ENCODE assay signal across 1 cellular context in the genomic region with DNA sequence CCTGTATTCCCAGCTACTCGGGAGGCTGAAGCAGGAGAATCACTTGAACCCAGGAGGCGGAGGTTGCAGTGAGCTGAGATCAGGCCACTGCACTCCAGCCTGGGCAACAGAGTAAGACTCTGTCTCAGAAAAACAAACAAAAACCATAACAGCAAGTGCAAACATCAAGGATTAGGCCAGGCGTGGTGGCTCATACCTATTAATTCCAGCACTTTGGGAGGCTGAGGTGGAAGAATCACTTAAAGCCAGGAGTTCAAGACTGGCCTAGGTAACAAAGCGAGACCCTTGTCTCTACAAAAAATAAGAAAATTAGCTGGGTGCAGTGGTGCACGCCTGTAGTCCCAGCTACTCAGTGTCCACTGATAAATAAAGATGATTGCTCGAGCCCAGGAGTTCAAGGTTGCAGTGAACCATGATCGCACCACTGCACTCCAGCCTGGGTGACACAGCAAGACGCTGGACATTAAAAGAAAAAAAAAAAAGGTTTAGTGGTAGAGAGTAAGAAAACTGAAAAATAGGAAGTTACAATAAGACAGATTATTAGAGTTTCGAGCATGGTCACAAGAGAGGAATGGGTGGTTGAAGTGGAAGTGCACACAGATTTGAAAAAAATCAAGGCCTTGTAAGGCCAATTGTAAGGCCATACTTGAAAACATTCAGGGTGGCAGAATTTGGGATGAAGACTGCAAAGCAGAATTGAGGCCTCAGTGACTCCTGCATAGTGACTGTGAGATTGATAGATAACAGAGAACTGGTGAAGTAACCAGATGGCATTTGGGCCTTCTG.
A peak's percentile ranks its signal among the peaks of the same experiment; 100 is the strongest.
TF ChIP-seq lines count a peak whose summit lies in the region.

No MANE protein-coding gene starts in this region.

TF ChIP-seq in HepG2, 621 proteins besides CTCF, POLR2A, EP300 and RAD21 (continued from another document and continues in another):
- TF ChIP-seq, protein P1, sequence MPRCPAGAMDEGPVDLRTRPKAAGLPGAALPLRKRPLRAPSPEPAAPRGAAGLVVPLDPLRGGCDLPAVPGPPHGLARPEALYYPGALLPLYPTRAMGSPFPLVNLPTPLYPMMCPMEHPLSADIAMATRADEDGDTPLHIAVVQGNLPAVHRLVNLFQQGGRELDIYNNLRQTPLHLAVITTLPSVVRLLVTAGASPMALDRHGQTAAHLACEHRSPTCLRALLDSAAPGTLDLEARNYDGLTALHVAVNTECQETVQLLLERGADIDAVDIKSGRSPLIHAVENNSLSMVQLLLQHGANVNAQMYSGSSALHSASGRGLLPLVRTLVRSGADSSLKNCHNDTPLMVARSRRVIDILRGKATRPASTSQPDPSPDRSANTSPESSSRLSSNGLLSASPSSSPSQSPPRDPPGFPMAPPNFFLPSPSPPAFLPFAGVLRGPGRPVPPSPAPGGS (CRISPR knock-in tag; IDR thresholded peaks at IDR 0.05) = peak; percentile 56; the same call in 1 of the 2 replicates
- no peak for TF ChIP-seq GZF1 (CRISPR knock-in tag; IDR thresholded peaks at IDR 0.05)
- TF ChIP-seq, protein P2, sequence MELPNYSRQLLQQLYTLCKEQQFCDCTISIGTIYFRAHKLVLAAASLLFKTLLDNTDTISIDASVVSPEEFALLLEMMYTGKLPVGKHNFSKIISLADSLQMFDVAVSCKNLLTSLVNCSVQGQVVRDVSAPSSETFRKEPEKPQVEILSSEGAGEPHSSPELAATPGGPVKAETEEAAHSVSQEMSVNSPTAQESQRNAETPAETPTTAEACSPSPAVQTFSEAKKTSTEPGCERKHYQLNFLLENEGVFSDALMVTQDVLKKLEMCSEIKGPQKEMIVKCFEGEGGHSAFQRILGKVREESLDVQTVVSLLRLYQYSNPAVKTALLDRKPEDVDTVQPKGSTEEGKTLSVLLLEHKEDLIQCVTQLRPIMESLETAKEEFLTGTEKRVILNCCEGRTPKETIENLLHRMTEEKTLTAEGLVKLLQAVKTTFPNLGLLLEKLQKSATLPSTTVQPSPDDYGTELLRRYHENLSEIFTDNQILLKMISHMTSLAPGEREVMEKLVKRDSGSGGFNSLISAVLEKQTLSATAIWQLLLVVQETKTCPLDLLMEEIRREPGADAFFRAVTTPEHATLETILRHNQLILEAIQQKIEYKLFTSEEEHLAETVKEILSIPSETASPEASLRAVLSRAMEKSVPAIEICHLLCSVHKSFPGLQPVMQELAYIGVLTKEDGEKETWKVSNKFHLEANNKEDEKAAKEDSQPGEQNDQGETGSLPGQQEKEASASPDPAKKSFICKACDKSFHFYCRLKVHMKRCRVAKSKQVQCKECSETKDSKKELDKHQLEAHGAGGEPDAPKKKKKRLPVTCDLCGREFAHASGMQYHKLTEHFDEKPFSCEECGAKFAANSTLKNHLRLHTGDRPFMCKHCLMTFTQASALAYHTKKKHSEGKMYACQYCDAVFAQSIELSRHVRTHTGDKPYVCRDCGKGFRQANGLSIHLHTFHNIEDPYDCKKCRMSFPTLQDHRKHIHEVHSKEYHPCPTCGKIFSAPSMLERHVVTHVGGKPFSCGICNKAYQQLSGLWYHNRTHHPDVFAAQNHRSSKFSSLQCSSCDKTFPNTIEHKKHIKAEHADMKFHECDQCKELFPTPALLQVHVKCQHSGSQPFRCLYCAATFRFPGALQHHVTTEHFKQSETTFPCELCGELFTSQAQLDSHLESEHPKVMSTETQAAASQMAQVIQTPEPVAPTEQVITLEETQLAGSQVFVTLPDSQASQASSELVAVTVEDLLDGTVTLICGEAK (IDR thresholded peaks at IDR 0.05) = no peak
- TF ChIP-seq, protein P2 (CRISPR knock-in tag; IDR thresholded peaks at IDR 0.05) = no peak
- TF ChIP-seq, protein P3, sequence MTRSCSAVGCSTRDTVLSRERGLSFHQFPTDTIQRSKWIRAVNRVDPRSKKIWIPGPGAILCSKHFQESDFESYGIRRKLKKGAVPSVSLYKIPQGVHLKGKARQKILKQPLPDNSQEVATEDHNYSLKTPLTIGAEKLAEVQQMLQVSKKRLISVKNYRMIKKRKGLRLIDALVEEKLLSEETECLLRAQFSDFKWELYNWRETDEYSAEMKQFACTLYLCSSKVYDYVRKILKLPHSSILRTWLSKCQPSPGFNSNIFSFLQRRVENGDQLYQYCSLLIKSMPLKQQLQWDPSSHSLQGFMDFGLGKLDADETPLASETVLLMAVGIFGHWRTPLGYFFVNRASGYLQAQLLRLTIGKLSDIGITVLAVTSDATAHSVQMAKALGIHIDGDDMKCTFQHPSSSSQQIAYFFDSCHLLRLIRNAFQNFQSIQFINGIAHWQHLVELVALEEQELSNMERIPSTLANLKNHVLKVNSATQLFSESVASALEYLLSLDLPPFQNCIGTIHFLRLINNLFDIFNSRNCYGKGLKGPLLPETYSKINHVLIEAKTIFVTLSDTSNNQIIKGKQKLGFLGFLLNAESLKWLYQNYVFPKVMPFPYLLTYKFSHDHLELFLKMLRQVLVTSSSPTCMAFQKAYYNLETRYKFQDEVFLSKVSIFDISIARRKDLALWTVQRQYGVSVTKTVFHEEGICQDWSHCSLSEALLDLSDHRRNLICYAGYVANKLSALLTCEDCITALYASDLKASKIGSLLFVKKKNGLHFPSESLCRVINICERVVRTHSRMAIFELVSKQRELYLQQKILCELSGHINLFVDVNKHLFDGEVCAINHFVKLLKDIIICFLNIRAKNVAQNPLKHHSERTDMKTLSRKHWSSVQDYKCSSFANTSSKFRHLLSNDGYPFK (CRISPR knock-in tag; IDR thresholded peaks at IDR 0.05; ENCODE audit: borderline replicate concordance) = 0 out of 2 replicates have a peak, but pooled peaks have one; percentile 32
- TF ChIP-seq ZIK1 (CRISPR knock-in tag; IDR thresholded peaks at IDR 0.05; ENCODE audit: borderline replicate concordance, low read depth) = no peak
- TF ChIP-seq, protein P4, sequence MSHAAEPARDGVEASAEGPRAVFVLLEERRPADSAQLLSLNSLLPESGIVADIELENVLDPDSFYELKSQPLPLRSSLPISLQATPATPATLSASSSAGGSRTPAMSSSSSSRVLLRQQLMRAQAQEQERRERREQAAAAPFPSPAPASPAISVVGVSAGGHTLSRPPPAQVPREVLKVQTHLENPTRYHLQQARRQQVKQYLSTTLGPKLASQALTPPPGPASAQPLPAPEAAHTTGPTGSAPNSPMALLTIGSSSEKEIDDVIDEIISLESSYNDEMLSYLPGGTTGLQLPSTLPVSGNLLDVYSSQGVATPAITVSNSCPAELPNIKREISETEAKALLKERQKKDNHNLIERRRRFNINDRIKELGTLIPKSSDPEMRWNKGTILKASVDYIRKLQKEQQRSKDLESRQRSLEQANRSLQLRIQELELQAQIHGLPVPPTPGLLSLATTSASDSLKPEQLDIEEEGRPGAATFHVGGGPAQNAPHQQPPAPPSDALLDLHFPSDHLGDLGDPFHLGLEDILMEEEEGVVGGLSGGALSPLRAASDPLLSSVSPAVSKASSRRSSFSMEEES (CRISPR knock-in tag; IDR thresholded peaks at IDR 0.05) = no peak
- no peak for TF ChIP-seq POLR2AphosphoS2 (IDR thresholded peaks at IDR 0.05; ENCODE audit: low read depth, low read length)
- TF ChIP-seq, protein P5, sequence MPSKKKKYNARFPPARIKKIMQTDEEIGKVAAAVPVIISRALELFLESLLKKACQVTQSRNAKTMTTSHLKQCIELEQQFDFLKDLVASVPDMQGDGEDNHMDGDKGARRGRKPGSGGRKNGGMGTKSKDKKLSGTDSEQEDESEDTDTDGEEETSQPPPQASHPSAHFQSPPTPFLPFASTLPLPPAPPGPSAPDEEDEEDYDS (CRISPR knock-in tag; IDR thresholded peaks at IDR 0.05) = peak; percentile 19; the same call in 1 of the 2 replicates
- no peak for TF ChIP-seq DMAP1 (CRISPR knock-in tag; IDR thresholded peaks at IDR 0.05)
- TF ChIP-seq SP1 (IDR thresholded peaks at IDR 0.05) = no peak
- no peak for TF ChIP-seq SP1 (CRISPR knock-in tag; IDR thresholded peaks at IDR 0.05)
- no peak for TF ChIP-seq KLF16 (CRISPR knock-in tag; IDR thresholded peaks at IDR 0.05)
- TF ChIP-seq, protein P6, sequence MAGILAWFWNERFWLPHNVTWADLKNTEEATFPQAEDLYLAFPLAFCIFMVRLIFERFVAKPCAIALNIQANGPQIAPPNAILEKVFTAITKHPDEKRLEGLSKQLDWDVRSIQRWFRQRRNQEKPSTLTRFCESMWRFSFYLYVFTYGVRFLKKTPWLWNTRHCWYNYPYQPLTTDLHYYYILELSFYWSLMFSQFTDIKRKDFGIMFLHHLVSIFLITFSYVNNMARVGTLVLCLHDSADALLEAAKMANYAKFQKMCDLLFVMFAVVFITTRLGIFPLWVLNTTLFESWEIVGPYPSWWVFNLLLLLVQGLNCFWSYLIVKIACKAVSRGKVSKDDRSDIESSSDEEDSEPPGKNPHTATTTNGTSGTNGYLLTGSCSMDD (CRISPR knock-in tag; IDR thresholded peaks at IDR 0.05) = no peak
- peak; percentile 90 for TF ChIP-seq RARA (CRISPR knock-in tag; IDR thresholded peaks at IDR 0.05)
- no peak for TF ChIP-seq NFYB (CRISPR knock-in tag; IDR thresholded peaks at IDR 0.05)
- no peak for TF ChIP-seq ZNF749 (CRISPR knock-in tag; IDR thresholded peaks at IDR 0.05; ENCODE audit: borderline replicate concordance)
- TF ChIP-seq ZNF205 (CRISPR knock-in tag; IDR thresholded peaks at IDR 0.05) = no peak
- peak; percentile 37; the same call in 1 of the 2 replicates for TF ChIP-seq NFE2L2 (IDR thresholded peaks at IDR 0.05; ENCODE audit: low read length)
- no peak for TF ChIP-seq ZBTB1 (CRISPR knock-in tag; IDR thresholded peaks at IDR 0.05; ENCODE audit: borderline replicate concordance)
- TF ChIP-seq, protein P7, sequence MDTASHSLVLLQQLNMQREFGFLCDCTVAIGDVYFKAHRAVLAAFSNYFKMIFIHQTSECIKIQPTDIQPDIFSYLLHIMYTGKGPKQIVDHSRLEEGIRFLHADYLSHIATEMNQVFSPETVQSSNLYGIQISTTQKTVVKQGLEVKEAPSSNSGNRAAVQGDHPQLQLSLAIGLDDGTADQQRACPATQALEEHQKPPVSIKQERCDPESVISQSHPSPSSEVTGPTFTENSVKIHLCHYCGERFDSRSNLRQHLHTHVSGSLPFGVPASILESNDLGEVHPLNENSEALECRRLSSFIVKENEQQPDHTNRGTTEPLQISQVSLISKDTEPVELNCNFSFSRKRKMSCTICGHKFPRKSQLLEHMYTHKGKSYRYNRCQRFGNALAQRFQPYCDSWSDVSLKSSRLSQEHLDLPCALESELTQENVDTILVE (CRISPR knock-in tag; IDR thresholded peaks at IDR 0.05) = no peak; the same call in 1 of the 2 replicates
- TF ChIP-seq SP4 (CRISPR knock-in tag; IDR thresholded peaks at IDR 0.05) = no peak
- TF ChIP-seq KAT7 (CRISPR knock-in tag; IDR thresholded peaks at IDR 0.05; ENCODE audit: borderline replicate concordance) = peak; percentile 28; the same call in 1 of the 2 replicates
- no peak for TF ChIP-seq ZNF33B (CRISPR knock-in tag; IDR thresholded peaks at IDR 0.05)
